In genomic region chr10:99841746-99842145, GRCh38 we compare ENCODE assay signal across 5 cellular contexts.
"Had no signal": no experiment of that assay in that cellular context is flagged by ENCODE, and none has a peak within 500 bp of the region (broad histone marks: within the 10 kb centered on the region; RNA-seq: fewer than 3 reads in every experiment).

No MANE protein-coding gene starts in this region.

- H3K9me3 Mint-ChIP-seq: IgD-negative memory B cell had no signal

- H3K27me3 Mint-ChIP-seq: IgD-negative memory B cell had no signal

- H3K36me3 Mint-ChIP-seq: IgD-negative memory B cell had no signal

- DNase-seq: GM23248, H9, HCEC 1CT, KBM-7 had no signal

- H3K27ac ChIP-seq: GM23248 had no signal

- H2AFZ ChIP-seq: GM23248 had no signal

- H3K27ac Mint-ChIP-seq: H9 had no signal

- H3K4me3 ChIP-seq: GM23248 had no signal

- H3K4me3 Mint-ChIP-seq: H9, IgD-negative memory B cell had no signal
